Comparison of ENCODE assay signal across 8 cellular contexts in genomic region chr18:70464343-70465114, GRCh38.
A peak's percentile ranks its signal among the peaks of the same experiment; 100 is the strongest.
DNase-seq lines count a peak whose midpoint lies in the region; ATAC-seq and TF ChIP-seq lines count a peak whose summit lies in the region.

No MANE protein-coding gene starts in this region.

- peak in 2 of 4 experiments; percentile 9 to 33 for TF ChIP-seq CTCF in gastroesophageal sphincter (IDR thresholded peaks at IDR 0.05)
- TF ChIP-seq CTCF in tibial nerve (IDR thresholded peaks at IDR 0.05), result peak; percentile 4 to 38 (median 21)

- H3K4me1 ChIP-seq in gastroesophageal sphincter (peaks cover 0 to 9% (median 4%) of the 10 kb centered on the region in 3 donors), tibial nerve (peaks cover 0 to 6% (median 0%) of the 10 kb centered on the region in 4 donors)

- TF ChIP-seq EP300 in gastroesophageal sphincter (IDR thresholded peaks at IDR 0.05) (no peak), tibial nerve (IDR thresholded peaks at IDR 0.05) (no peak)

- H3K4me3 ChIP-seq in gastroesophageal sphincter (peak overlapping the region; percentile 24 to 35), tibial nerve (peak overlapping the region in 3 of 4 donors; percentile 13 to 38 (median 25))

- no peaks in the 10 kb centered on the region for H3K36me3 ChIP-seq in gastroesophageal sphincter
- H3K36me3 ChIP-seq in tibial nerve, result no peaks in the 10 kb centered on the region

- H3K27me3 ChIP-seq in gastroesophageal sphincter (peaks cover 7% of the 10 kb centered on the region), tibial nerve (no peaks in the 10 kb centered on the region)

- DNase-seq in COLO668 (lab: John Stamatoyannopoulos, UW; ENCODE audit: unreplicated experiment) (peak; percentile 95), HPDE6-E6E7 (ENCODE audit: extremely low spot score) (peak; percentile 54), NOMO-1 treated with dmso at 0.1 percent for 144 hours (lab: John Stamatoyannopoulos, UW; ENCODE audit: unreplicated experiment) (peak; percentile 63), tibial nerve (ENCODE audit: low spot score in 2 of 2) (peak; percentile 64 to 80)
- DNase-seq in activated naive CD4-positive, alpha-beta T cell treated with anti-CD3 and anti-CD28 coated beads, Interleukin-2, amount 50 U/mL, for 16 hours, result peak; percentile 18
- DNase-seq in natural killer cell treated with Interleukin-12 subunit alpha and Interleukin-12 subunit beta and Interleukin-15 and Interleukin-18, amount 100 ng/mL, for 72 hours (ENCODE audit: low spot score), result no peak

- H3K27ac Mint-ChIP-seq in natural killer cell treated with Interleukin-12 subunit alpha and Interleukin-12 subunit beta and Interleukin-15 and Interleukin-18, amount 100 ng/mL, for 72 hours, result no peak overlapping the region

- H3K9me3 ChIP-seq in gastroesophageal sphincter (no peaks in the 10 kb centered on the region), tibial nerve (no peaks in the 10 kb centered on the region)

- ATAC-seq in gastroesophageal sphincter, result no peak
- peak in 1 of 2 donors; percentile 74 for ATAC-seq in natural killer cell treated with Interleukin-12 subunit alpha and Interleukin-12 subunit beta and Interleukin-15 and Interleukin-18, amount 100 ng/mL, for 72 hours
- no peak for ATAC-seq in HG02678 (IDR thresholded peaks at IDR 0.05; ENCODE audit: unreplicated experiment)

- peak overlapping the region; percentile 51 for H3K4me3 Mint-ChIP-seq in natural killer cell treated with Interleukin-12 subunit alpha and Interleukin-12 subunit beta and Interleukin-15 and Interleukin-18, amount 100 ng/mL, for 72 hours

- H3K9me3 Mint-ChIP-seq in natural killer cell treated with Interleukin-12 subunit alpha and Interleukin-12 subunit beta and Interleukin-15 and Interleukin-18, amount 100 ng/mL, for 72 hours, result no peaks in the 10 kb centered on the region

- WGBS in gastroesophageal sphincter (ENCODE audit: low coverage in 1 of 2), 2 donors, result 12 to 19% methylated on average over 7 to 16 of the region's 18 CpGs
- 17 to 23% methylated on average over 18 of the region's 18 CpGs for WGBS in tibial nerve, 2 donors

- H3K27ac ChIP-seq in gastroesophageal sphincter, result no peak overlapping the region
- H3K27ac ChIP-seq in tibial nerve, result peak overlapping the region in 1 of 4 donors; percentile 5

- H3K36me3 Mint-ChIP-seq in natural killer cell treated with Interleukin-12 subunit alpha and Interleukin-12 subunit beta and Interleukin-15 and Interleukin-18, amount 100 ng/mL, for 72 hours, result no peaks in the 10 kb centered on the region

- H3K27me3 Mint-ChIP-seq in natural killer cell treated with Interleukin-12 subunit alpha and Interleukin-12 subunit beta and Interleukin-15 and Interleukin-18, amount 100 ng/mL, for 72 hours, result peaks cover 5 to 29% of the 10 kb centered on the region in 2 donors

- peaks cover 0 to 4% of the 10 kb centered on the region in 2 donors for H3K4me1 Mint-ChIP-seq in natural killer cell treated with Interleukin-12 subunit alpha and Interleukin-12 subunit beta and Interleukin-15 and Interleukin-18, amount 100 ng/mL, for 72 hours (ENCODE audit: low read depth in 2 of 2)

- TF ChIP-seq POLR2A in gastroesophageal sphincter (IDR thresholded peaks at IDR 0.05), result no peak
- TF ChIP-seq POLR2A in tibial nerve (IDR thresholded peaks at IDR 0.05), result no peak
